Comparison of ENCODE assay signal across 16 cellular contexts in the genomic region with DNA sequence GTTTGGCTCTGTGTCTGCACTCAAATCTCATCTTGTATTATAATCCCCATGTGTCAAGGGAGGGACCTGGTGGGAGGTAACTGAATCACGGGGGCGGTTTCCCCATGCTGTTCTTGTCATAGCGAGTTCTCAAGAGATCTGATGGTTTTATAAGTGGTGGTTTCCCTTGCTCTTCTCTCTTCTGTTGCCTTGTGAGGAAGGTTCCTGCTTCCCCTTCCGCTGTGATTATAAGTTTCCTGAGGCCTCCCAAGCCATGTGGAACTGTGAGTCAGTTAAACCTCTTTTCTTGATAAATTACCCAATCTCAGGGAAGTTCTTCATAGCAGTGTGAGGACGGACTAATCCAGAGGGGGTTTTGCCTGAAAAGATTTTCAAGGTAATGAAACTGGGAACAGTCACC.
DNase-seq lines count a peak whose midpoint lies in the region; ATAC-seq and TF ChIP-seq lines count a peak whose summit lies in the region.
"Had no signal": no experiment of that assay in that cellular context is flagged by ENCODE, and none has a peak within 500 bp of the region (broad histone marks: within the 10 kb centered on the region; RNA-seq: fewer than 3 reads in every experiment).

No MANE protein-coding gene starts in this region.

- no peak overlapping the region for H3K27ac Mint-ChIP-seq in activated CD8-positive, alpha-beta T cell treated with anti-CD3 and anti-CD28 coated beads for 36 hours
- no peak overlapping the region for H3K27ac Mint-ChIP-seq in activated CD8-positive, alpha-beta T cell treated with anti-CD3 and anti-CD28 coated beads, Interleukin-2, amount 10 ng/mL, durations not matched to agents 7 days and 5 days
- H3K27ac Mint-ChIP-seq: B cell; CD8-positive, alpha-beta T cell had no signal

- no peak for ATAC-seq in activated CD8-positive, alpha-beta T cell treated with anti-CD3 and anti-CD28 coated beads for 36 hours
- ATAC-seq in activated CD8-positive, alpha-beta T cell treated with anti-CD3 and anti-CD28 coated beads, Interleukin-2, amount 10 ng/mL, durations not matched to agents 7 days and 5 days = no peak
- no peak for ATAC-seq in GM21825 (IDR thresholded peaks at IDR 0.05; ENCODE audit: unreplicated experiment)
- ATAC-seq: CD8-positive, alpha-beta T cell had no signal

- H3K27ac ChIP-seq in HL-60 (replicated peaks) = no peak overlapping the region
- no peak overlapping the region for H3K27ac ChIP-seq in esophagus muscularis mucosa (replicated peaks in 1 of 4)

- peaks cover 8% of the 10 kb centered on the region for H3K27me3 Mint-ChIP-seq in activated CD8-positive, alpha-beta T cell treated with anti-CD3 and anti-CD28 coated beads for 36 hours
- H3K27me3 Mint-ChIP-seq in activated CD8-positive, alpha-beta T cell treated with anti-CD3 and anti-CD28 coated beads, Interleukin-2, amount 10 ng/mL, durations not matched to agents 7 days and 5 days (ENCODE audit: low read depth) = no peaks in the 10 kb centered on the region
- H3K27me3 Mint-ChIP-seq: B cell had no signal

- no peaks in the 10 kb centered on the region for H3K36me3 Mint-ChIP-seq in activated CD8-positive, alpha-beta T cell treated with anti-CD3 and anti-CD28 coated beads for 36 hours (ENCODE audit: low read depth)
- no peaks in the 10 kb centered on the region for H3K36me3 Mint-ChIP-seq in activated CD8-positive, alpha-beta T cell treated with anti-CD3 and anti-CD28 coated beads, Interleukin-2, amount 10 ng/mL, durations not matched to agents 7 days and 5 days (ENCODE audit: low read depth)
- H3K36me3 Mint-ChIP-seq: CD8-positive, alpha-beta T cell had no signal

- H3K4me1 Mint-ChIP-seq in activated CD8-positive, alpha-beta T cell treated with anti-CD3 and anti-CD28 coated beads for 36 hours (ENCODE audit: low read depth) = no peaks in the 10 kb centered on the region
- H3K4me1 Mint-ChIP-seq in activated CD8-positive, alpha-beta T cell treated with anti-CD3 and anti-CD28 coated beads, Interleukin-2, amount 10 ng/mL, durations not matched to agents 7 days and 5 days (ENCODE audit: low read depth) = no peaks in the 10 kb centered on the region
- H3K4me1 Mint-ChIP-seq: B cell had no signal

- no peak for TF ChIP-seq CTCF in activated CD8-positive, alpha-beta T cell treated with anti-CD3 and anti-CD28 coated beads for 36 hours (IDR thresholded peaks at IDR 0.05)
- TF ChIP-seq CTCF in HL-60 (IDR thresholded peaks at IDR 0.05; ENCODE audit: insufficient read depth, low read length) (no peak), NB4 (IDR thresholded peaks at IDR 0.05; ENCODE audit: low read depth, low read length) (no peak), esophagus muscularis mucosa (IDR thresholded peaks at IDR 0.05) (no peak)

- H3K9me3 ChIP-seq in esophagus muscularis mucosa = no peaks in the 10 kb centered on the region

- POLR2A ChIA-PET in activated CD8-positive, alpha-beta T cell treated with anti-CD3 and anti-CD28 coated beads for 36 hours (lab: Charles Lee) = no interaction called here
- POLR2A ChIA-PET in activated CD8-positive, alpha-beta T cell treated with anti-CD3 and anti-CD28 coated beads, Interleukin-2, amount 10 ng/mL, durations not matched to agents 7 days and 5 days (lab: Charles Lee) = no interaction called here

- no peaks in the 10 kb centered on the region for H3K4me1 ChIP-seq in esophagus muscularis mucosa

- intact Hi-C loops in activated CD8-positive, alpha-beta T cell treated with anti-CD3 and anti-CD28 coated beads for 36 hours (cut with micrococcal nuclease) = no loop called here
- intact Hi-C loops in esophagus muscularis mucosa (cut with DNase I) = no loop called here

- 53% methylated on average over 5 of the region's 5 CpGs for WGBS in esophagus muscularis mucosa

- H3K27me3 ChIP-seq in HL-60 (ENCODE audit: insufficient read depth, poor library complexity, severe bottlenecking) (no peaks in the 10 kb centered on the region), esophagus muscularis mucosa (peaks cover 0 to 1% (median 0%) of the 10 kb centered on the region in 4 donors)
- H3K27me3 ChIP-seq: BLaER1 treated with 17β-estradiol and CSF1 and Interleukin-3, amounts not matched to agents 10 nM and 100 nM had no signal

- H3K36me3 ChIP-seq in esophagus muscularis mucosa = no peaks in the 10 kb centered on the region
- H3K36me3 ChIP-seq: BLaER1 treated with 17β-estradiol and CSF1 and Interleukin-3, amounts not matched to agents 10 nM and 100 nM had no signal

- no peak overlapping the region for H3K4me3 Mint-ChIP-seq in activated CD8-positive, alpha-beta T cell treated with anti-CD3 and anti-CD28 coated beads for 36 hours
- H3K4me3 Mint-ChIP-seq in activated CD8-positive, alpha-beta T cell treated with anti-CD3 and anti-CD28 coated beads, Interleukin-2, amount 10 ng/mL, durations not matched to agents 7 days and 5 days = no peak overlapping the region
- H3K4me3 Mint-ChIP-seq: B cell; CD8-positive, alpha-beta T cell had no signal

- DNase-seq in activated CD8-positive, alpha-beta T cell treated with anti-CD3 and anti-CD28 coated beads for 36 hours = peak; percentile 3
- no peak for DNase-seq in activated CD8-positive, alpha-beta T cell treated with anti-CD3 and anti-CD28 coated beads, Interleukin-2, amount 10 ng/mL, durations not matched to agents 7 days and 5 days
- DNase-seq in HL-60 (ENCODE audit: low read depth in 1 of 2, low spot score in 1 of 2) = peak; percentile 20 to 47
- DNase-seq in NB4 (ENCODE audit: low read depth) = peak; percentile 42
- DNase-seq in esophagus muscularis mucosa (ENCODE audit: extremely low spot score) = peak; percentile 50
- no peak for DNase-seq in DMS79 treated with DMSO at 0.1 percent for 48 hours (lab: John Stamatoyannopoulos, UW)
- DNase-seq in HCEC 1CT = no peak
- DNase-seq: Calu3; CD8-positive, alpha-beta T cell; DND-41; EL; GOT3; H7 had no signal

- CTCF ChIA-PET in activated CD8-positive, alpha-beta T cell treated with anti-CD3 and anti-CD28 coated beads for 36 hours (lab: Charles Lee) = no interaction called here
- CTCF ChIA-PET in activated CD8-positive, alpha-beta T cell treated with anti-CD3 and anti-CD28 coated beads, Interleukin-2, amount 10 ng/mL, durations not matched to agents 7 days and 5 days (lab: Charles Lee) = no interaction called here

- H3K4me3 ChIP-seq in HL-60 (replicated peaks; ENCODE audit: insufficient read depth, low read length) (no peak overlapping the region), NB4 (ENCODE audit: low read depth, low read length) (no peak overlapping the region), esophagus muscularis mucosa (no peak overlapping the region)
- H3K4me3 ChIP-seq: BLaER1 treated with 17β-estradiol and CSF1 and Interleukin-3, amounts not matched to agents 10 nM and 100 nM had no signal

- no peak for TF ChIP-seq EP300 in esophagus muscularis mucosa (IDR thresholded peaks at IDR 0.05)

- TF ChIP-seq POLR2A in NB4 (IDR thresholded peaks at IDR 0.05; ENCODE audit: extremely low read depth, insufficient read length) = no peak
- TF ChIP-seq POLR2A in esophagus muscularis mucosa (IDR thresholded peaks at IDR 0.05; ENCODE audit: low read depth) = no peak

- H3K9me3 Mint-ChIP-seq in activated CD8-positive, alpha-beta T cell treated with anti-CD3 and anti-CD28 coated beads for 36 hours = no peaks in the 10 kb centered on the region
- H3K9me3 Mint-ChIP-seq in activated CD8-positive, alpha-beta T cell treated with anti-CD3 and anti-CD28 coated beads, Interleukin-2, amount 10 ng/mL, durations not matched to agents 7 days and 5 days (ENCODE audit: insufficient read depth) = no peaks in the 10 kb centered on the region
- H3K9me3 Mint-ChIP-seq: CD8-positive, alpha-beta T cell had no signal

Comparison
In these comparisons a context has a peak if more than half of its experiments do, and no peak if none do; other contexts are left out.
1. DNase-seq: peak in activated CD8-positive, alpha-beta T cell treated with anti-CD3 and anti-CD28 coated beads for 36 hours (single experiment), HL-60 (2 of 2), NB4 (single experiment) and esophagus muscularis mucosa (single experiment); none in activated CD8-positive, alpha-beta T cell treated with anti-CD3 and anti-CD28 coated beads, Interleukin-2, amount 10 ng/mL, durations not matched to agents 7 days and 5 days (single experiment), DMS79 treated with DMSO at 0.1 percent for 48 hours (single experiment) and HCEC 1CT (single experiment).